Comparison of ENCODE assay signal across 33 cellular contexts in the genomic region with DNA sequence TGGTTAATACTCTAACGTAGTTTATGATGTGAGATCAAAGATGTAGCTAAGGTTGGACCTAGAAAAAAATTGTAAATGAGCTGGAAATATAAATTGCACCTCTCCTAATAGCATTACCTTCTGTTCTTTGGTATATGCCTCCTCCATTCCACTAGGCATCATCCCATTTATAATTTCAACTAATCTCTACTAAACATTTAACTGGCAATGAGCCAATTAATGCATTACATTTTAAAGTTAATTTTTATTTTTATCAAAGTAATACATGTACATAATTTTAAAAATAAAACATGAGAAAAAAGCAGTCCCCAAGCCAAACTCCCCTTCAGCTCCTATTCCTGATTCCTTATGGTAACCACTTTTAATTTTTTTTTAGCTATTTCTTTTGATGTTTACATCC.
"Had no signal": no experiment of that assay in that cellular context is flagged by ENCODE, and none has a peak within 500 bp of the region (broad histone marks: within the 10 kb centered on the region; RNA-seq: fewer than 3 reads in every experiment).

No MANE protein-coding gene starts in this region.

- DNase-seq: activated CD4-positive, alpha-beta memory T cell treated with anti-CD3 and anti-CD28 coated beads, Interleukin-2, amount 10 ng/mL, durations not matched to agents 7 days and 5 days; activated CD4-positive, alpha-beta T cell treated with anti-CD3 and anti-CD28 coated beads for 1 hour; activated CD4-positive, alpha-beta T cell treated with anti-CD3 and anti-CD28 coated beads for 36 hours; activated CD4-positive, alpha-beta T cell treated with anti-CD3 and anti-CD28 coated beads for 48 hours; activated CD4-positive, alpha-beta T cell treated with anti-CD3 and anti-CD28 coated beads, Interleukin-2, amount 10 ng/mL, durations not matched to agents 7 days and 5 days; activated CD4-positive, alpha-beta T cell treated with anti-CD3 and anti-CD28 coated beads, Interleukin-2, amount 50 U/mL, for 48 hours; activated CD4-positive, CD25-positive, alpha-beta regulatory T cell; activated CD8-positive, alpha-beta memory T cell treated with anti-CD3 and anti-CD28 coated beads for 24 hours; activated CD8-positive, alpha-beta memory T cell treated with anti-CD3 and anti-CD28 coated beads, Interleukin-2, amount 10 ng/mL, durations not matched to agents 7 days and 5 days; activated CD8-positive, alpha-beta memory T cell treated with anti-CD3 and anti-CD28 coated beads, Interleukin-2, amount 50 U/mL, for 48 hours; activated CD8-positive, alpha-beta T cell treated with anti-CD3 and anti-CD28 coated beads, Interleukin-2, amount 10 ng/mL, durations not matched to agents 7 days and 5 days; activated gamma-delta T cell treated with Interleukin-2 at 50 U/mL for 16 hours; activated naive CD4-positive, alpha-beta T cell; activated naive CD4-positive, alpha-beta T cell treated with anti-CD3 and anti-CD28 coated beads for 36 hours; activated naive CD4-positive, alpha-beta T cell treated with anti-CD3 and anti-CD28 coated beads, Interleukin-2, amount 50 U/mL, for 16 hours; activated naive CD8-positive, alpha-beta T cell treated with anti-CD3 and anti-CD28 coated beads for 36 hours; activated T-cell treated with anti-CD3 and anti-CD28 coated beads, Interleukin-2, amount 50 U/mL, for 24 hours; activated T-cell treated with anti-CD3 and anti-CD28 coated beads, Interleukin-2, amount 50 U/mL, for 48 hours; amygdala; anterior cingulate cortex; caudate nucleus; cerebellar nuclear complex; T-helper 1 cell; T-helper 2 cell; T-helper 9 cell; WERI-Rb-1 had no signal

- H3K9me3 ChIP-seq: ascending aorta had no signal

- H3K27ac ChIP-seq: ascending aorta, cardiac muscle cell, WERI-Rb-1 had no signal

- H3K4me3 ChIP-seq: ascending aorta, cardiac muscle cell had no signal

- H3K27me3 ChIP-seq: ascending aorta had no signal

- ATAC-seq: activated CD4-positive, alpha-beta T cell treated with anti-CD3 and anti-CD28 coated beads for 36 hours; activated CD4-positive, CD25-positive, alpha-beta regulatory T cell treated with anti-CD3 and anti-CD28 coated beads, Interleukin-2, amount 50 U/mL, for 24 hours; activated CD8-positive, alpha-beta memory T cell treated with anti-CD3 and anti-CD28 coated beads, Interleukin-2, amount 10 ng/mL, durations not matched to agents 7 days and 5 days; activated CD8-positive, alpha-beta T cell treated with anti-CD3 and anti-CD28 coated beads, Interleukin-2, amount 10 ng/mL, durations not matched to agents 7 days and 5 days; activated naive CD4-positive, alpha-beta T cell treated with anti-CD3 and anti-CD28 coated beads, Interleukin-2, amount 50 U/mL, for 72 hours; WTC11 had no signal

- H3K36me3 ChIP-seq: ascending aorta, cardiac muscle cell, WERI-Rb-1 had no signal

- FAIRE-seq: bronchial epithelial cell, TTC549 had no signal

- H3K4me1 ChIP-seq: ascending aorta had no signal
